In the genomic region with DNA sequence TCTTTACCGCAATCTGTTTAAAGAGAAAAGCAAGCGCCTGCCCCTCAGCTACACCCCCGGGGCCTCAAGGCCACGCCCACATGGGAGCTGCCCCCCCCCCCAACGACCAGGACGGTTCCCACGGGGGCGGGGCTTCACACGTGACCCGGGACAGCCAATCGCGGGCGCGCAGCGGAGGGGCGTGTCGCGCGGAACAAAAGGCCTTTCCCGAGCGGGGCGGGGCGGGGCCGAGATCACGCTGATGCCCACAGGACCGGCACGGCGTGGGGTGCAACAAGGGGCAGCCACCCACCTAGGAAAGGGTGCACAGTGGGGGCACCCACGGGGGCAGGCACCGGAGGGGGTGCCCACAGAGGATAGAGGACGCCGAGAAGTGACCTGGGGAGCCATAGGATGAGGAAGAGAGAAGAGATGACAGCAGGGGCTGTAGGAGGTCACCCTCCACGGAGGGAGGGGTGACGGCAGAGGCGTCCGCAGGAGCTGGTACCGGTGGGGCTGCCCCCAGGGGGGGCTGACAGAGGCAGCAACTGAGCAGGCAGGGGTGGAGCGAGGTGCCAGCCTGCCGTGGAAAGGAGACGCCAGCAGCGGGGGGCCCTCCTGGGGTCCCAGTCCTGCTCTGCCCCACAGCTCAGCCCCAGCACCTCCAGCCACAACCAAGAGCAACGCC, we compare ENCODE assay signal across 8 cellular contexts. TPM values are rescaled to one million over a fixed set of nuclear protein-coding genes. Genes with fewer than 3 reads are reported as not detected.
DNase-seq lines count a peak whose midpoint lies in the region; ATAC-seq and TF ChIP-seq lines count a peak whose summit lies in the region.

No MANE protein-coding gene starts in this region.

- ATAC-seq in GM19025 (IDR thresholded peaks at IDR 0.05; ENCODE audit: low read depth, unreplicated experiment) = peak; percentile 87
- ATAC-seq in HG03442 (IDR thresholded peaks at IDR 0.05; ENCODE audit: unreplicated experiment) = peak; percentile 79

- DNase-seq in AG08395 (ENCODE audit: low spot score) = peak; percentile 98
- DNase-seq in NCI-H748 (lab: John Stamatoyannopoulos, UW; ENCODE audit: unreplicated experiment) = peak; percentile 79
- DNase-seq in activated CD4-positive, alpha-beta memory T cell treated with anti-CD3 and anti-CD28 coated beads for 36 hours = peak; percentile 95
- peak; percentile 68 to 91 for DNase-seq in dermis microvascular lymphatic vessel endothelial cell (ENCODE audit: low read depth in 2 of 2)
- DNase-seq in lower leg skin (ENCODE audit: low spot score in 2 of 2) = peak; percentile 91 to 99
- DNase-seq in stimulated activated CD4-positive, alpha-beta T cell treated with anti-CD3 and anti-CD28 coated beads, Interleukin-4, amount 100 ng/mL, for 1 hour = peak; percentile 97

- TF ChIP-seq CTCF in lower leg skin (IDR thresholded peaks at IDR 0.05) = no peak

- 5 to 6% methylated on average over 33 to 37 of the region's 42 CpGs for WGBS in lower leg skin, 2 donors

- no peaks in the 10 kb centered on the region for H3K9me3 Mint-ChIP-seq in activated CD4-positive, alpha-beta memory T cell treated with anti-CD3 and anti-CD28 coated beads for 36 hours

- intact Hi-C loops in activated CD4-positive, alpha-beta memory T cell treated with anti-CD3 and anti-CD28 coated beads for 36 hours (cut with micrococcal nuclease) = no loop called here
- intact Hi-C loops in lower leg skin (cut with DNase I; ENCODE audit: low total_unique reads) = loop anchor here (10.0 kb wide), 1 partner anchor 54 kb away; the partner anchor contains the start of genes GNPTG and TSR3

- H3K4me3 ChIP-seq in lower leg skin (ENCODE audit: low read depth, poor library complexity, severe bottlenecking) = no peak overlapping the region

- CTCF ChIA-PET in activated CD4-positive, alpha-beta memory T cell treated with anti-CD3 and anti-CD28 coated beads for 36 hours (lab: Charles Lee) = interaction anchor here (0.6 kb wide), 3 partner anchors 45 to 107 kb away, joined by 3 to 5 read pairs (median 3); no protein-coding TSS in a partner anchor

- POLR2A ChIA-PET in activated CD4-positive, alpha-beta memory T cell treated with anti-CD3 and anti-CD28 coated beads for 36 hours (lab: Charles Lee) = interaction anchor here (1.0 to 1.7 kb wide), 2 partner anchors 13 to 44 kb away, joined by 4 to 5 read pairs; partner anchors contain the start of gene UQCC4

- H3K4me1 Mint-ChIP-seq in activated CD4-positive, alpha-beta memory T cell treated with anti-CD3 and anti-CD28 coated beads for 36 hours (ENCODE audit: low read depth) = peaks cover 21% of the 10 kb centered on the region

- no peak for TF ChIP-seq POLR2A in lower leg skin (IDR thresholded peaks at IDR 0.05)

- no peak overlapping the region for H3K27ac Mint-ChIP-seq in activated CD4-positive, alpha-beta memory T cell treated with anti-CD3 and anti-CD28 coated beads for 36 hours

- H3K4me3 Mint-ChIP-seq in activated CD4-positive, alpha-beta memory T cell treated with anti-CD3 and anti-CD28 coated beads for 36 hours = peak overlapping the region; percentile 69

- peaks cover 2% of the 10 kb centered on the region for H3K36me3 Mint-ChIP-seq in activated CD4-positive, alpha-beta memory T cell treated with anti-CD3 and anti-CD28 coated beads for 36 hours

- no peaks in the 10 kb centered on the region for H3K27me3 Mint-ChIP-seq in activated CD4-positive, alpha-beta memory T cell treated with anti-CD3 and anti-CD28 coated beads for 36 hours

RNA-seq across cellular contexts. Expression of gene UNKL, which starts 6.2 kb away (rescaled TPM):
- total RNA-seq in activated CD4-positive, alpha-beta memory T cell treated with anti-CD3 and anti-CD28 coated beads for 36 hours = 10 to 100 TPM; 26.0 to 33.4 TPM
- total RNA-seq in dermis microvascular lymphatic vessel endothelial cell = 5.3 and 9.1 TPM in 2 replicates
- 10 to 100 TPM; 25.7 to 63.4 (median 36.6) TPM for total RNA-seq in lower leg skin

RNA-seq across cellular contexts. Expression of gene UQCC4, which starts 12.2 kb away (rescaled TPM):
- total RNA-seq in activated CD4-positive, alpha-beta memory T cell treated with anti-CD3 and anti-CD28 coated beads for 36 hours = 10 to 100 TPM; 14.1 to 15.0 TPM
- 16.8 and 16.9 TPM in 2 replicates for total RNA-seq in dermis microvascular lymphatic vessel endothelial cell
- 10 to 100 TPM; 17.5 to 28.9 (median 21.7) TPM for total RNA-seq in lower leg skin

RNA-seq across cellular contexts. Expression of gene PERCC1, which starts 22.6 kb away (rescaled TPM):
- not detected for total RNA-seq in activated CD4-positive, alpha-beta memory T cell treated with anti-CD3 and anti-CD28 coated beads for 36 hours
- total RNA-seq in dermis microvascular lymphatic vessel endothelial cell (not detected in 2 replicates), lower leg skin (not detected)

RNA-seq across cellular contexts. Expression of gene CCDC154, which starts 36.1 kb away (rescaled TPM):
- total RNA-seq in activated CD4-positive, alpha-beta memory T cell treated with anti-CD3 and anti-CD28 coated beads for 36 hours = 1 to 10 TPM; 1.5 to 3.0 TPM
- total RNA-seq in dermis microvascular lymphatic vessel endothelial cell (0.13 TPM in 2 replicates), lower leg skin (under 1 TPM in 3 of 4 donors, not detected in 1; 0.49 to 0.61 (median 0.52) TPM)

RNA-seq across cellular contexts. Expression of gene GNPTG, which starts 56.6 kb away (rescaled TPM):
- total RNA-seq in activated CD4-positive, alpha-beta memory T cell treated with anti-CD3 and anti-CD28 coated beads for 36 hours = 10 to 100 TPM; 19.0 to 19.1 TPM
- total RNA-seq in dermis microvascular lymphatic vessel endothelial cell (16.8 and 36.2 TPM in 2 replicates), lower leg skin (10 to 100 TPM; 46.5 to 65.7 (median 60.0) TPM)
